8 cellular contexts compared by ENCODE assay signal in genomic region chr15:44726568-44727461, GRCh38. TPM values are rescaled to one million over a fixed set of nuclear protein-coding genes. Genes with fewer than 3 reads are reported as not detected.
DNase-seq lines count a peak whose midpoint lies in the region; ATAC-seq, FAIRE-seq and TF ChIP-seq lines count a peak whose summit lies in the region.

No MANE protein-coding gene starts in this region.

- whole genome bisulfite sequencing in heart left ventricle, 4 donors, result 34 to 55% (median 46%) methylated on average over 5 of the region's 5 CpGs
- 12 to 25% (median 18%) methylated on average over 5 of the region's 5 CpGs for WGBS in small intestine, 3 donors

- H3K9me3 ChIP-seq in A673 (ENCODE audit: low read depth, low read length, poor library complexity, severe bottlenecking) (no peaks in the 10 kb centered on the region), heart left ventricle (no peaks in the 10 kb centered on the region), small intestine (ENCODE audit: control insufficient read depth, low read depth) (no peaks in the 10 kb centered on the region)

- TF ChIP-seq CTCF in A673 (conservative IDR thresholded peaks at IDR 0.05; ENCODE audit: low read depth, low read length), result no peak
- TF ChIP-seq CTCF in RWPE1 (conservative IDR thresholded peaks at IDR 0.05; ENCODE audit: low read depth), result no peak
- TF ChIP-seq CTCF in heart left ventricle (IDR thresholded peaks at IDR 0.05), result no peak

- peaks cover 15% of the 10 kb centered on the region for H3K36me3 Mint-ChIP-seq in activated naive CD4-positive, alpha-beta T cell treated with anti-CD3 and anti-CD28 coated beads, Interleukin-2, amount 10 ng/mL, durations not matched to agents 7 days and 5 days

- peak; percentile 36 for ATAC-seq in GM18517 (IDR thresholded peaks at IDR 0.05; ENCODE audit: unreplicated experiment)
- ATAC-seq in HG03064 (IDR thresholded peaks at IDR 0.05; ENCODE audit: low read depth, unreplicated experiment), result peak; percentile 32
- ATAC-seq in heart left ventricle, result peak; percentile 11 to 39 (median 35)

- H3K9me3 Mint-ChIP-seq in activated naive CD4-positive, alpha-beta T cell treated with anti-CD3 and anti-CD28 coated beads, Interleukin-2, amount 10 ng/mL, durations not matched to agents 7 days and 5 days, result no peaks in the 10 kb centered on the region

- BruUV-seq in A673 (replicated peaks; lab: Mats Ljungman, UMichigan), result no TSS peak

- peak overlapping the region; percentile 17 for H3K4me3 ChIP-seq in A673 (ENCODE audit: low read depth, low read length, poor library complexity, severe bottlenecking)
- peak overlapping the region in 9 of 12 donors; percentile 10 to 43 (median 19) for H3K4me3 ChIP-seq in heart left ventricle
- no peak overlapping the region for H3K4me3 ChIP-seq in small intestine (ENCODE audit: low read depth in 1 of 2, low read length in 2 of 2)

- POLR2A ChIA-PET in A673 (lab: Charles Lee; ENCODE audit: low non-redundant PET), result interaction anchor here (0.6 to 1.1 kb wide), 4 partner anchors 11 to 185 kb away, joined by 3 to 9 read pairs (median 7); partner anchors contain the start of gene B2M
- POLR2A ChIA-PET in RWPE1 (lab: Yijun Ruan, JAX; ENCODE audit: low non-redundant PET), result interaction anchor here (0.6 to 1.6 kb wide), 4 partner anchors 14 to 63 kb away, joined by 3 to 5 read pairs (median 4); partner anchors contain the start of gene SPG11

- H3K27ac ChIP-seq in A673 (ENCODE audit: low read depth, low read length, poor library complexity, severe bottlenecking), result peak overlapping the region; percentile 95
- H3K27ac ChIP-seq in RWPE1, result peak overlapping the region; percentile 76
- peak overlapping the region; percentile 48 to 100 (median 99) for H3K27ac ChIP-seq in heart left ventricle
- H3K27ac ChIP-seq in small intestine (ENCODE audit: low read depth in 1 of 2, low read length in 1 of 2), result peak overlapping the region; percentile 94 to 100

- peak overlapping the region; percentile 99 for H3K27ac Mint-ChIP-seq in activated naive CD4-positive, alpha-beta T cell treated with anti-CD3 and anti-CD28 coated beads, Interleukin-2, amount 10 ng/mL, durations not matched to agents 7 days and 5 days

- intact Hi-C loops in A673 (cut with micrococcal nuclease; ENCODE audit: unreplicated experiment) (loop anchor here (10.0 kb wide), 2 partner anchors 298 to 302 kb away; partner anchors contain the start of genes CTDSPL2 and SORD), heart left ventricle (cut with DNase I) (loop anchor here in 3 of 10 donors (1.0 to 2.0 kb wide), 2 partner anchors 15 to 16 kb away; partner anchors contain the start of genes B2M (in 1 of the 3) and PATL2 (in 1 of the 3))

- H3K27me3 Mint-ChIP-seq in activated naive CD4-positive, alpha-beta T cell treated with anti-CD3 and anti-CD28 coated beads, Interleukin-2, amount 10 ng/mL, durations not matched to agents 7 days and 5 days, result no peaks in the 10 kb centered on the region

- H3K36me3 ChIP-seq in A673 (ENCODE audit: insufficient read depth, low read length, poor library complexity, severe bottlenecking) (peaks cover 7% of the 10 kb centered on the region), heart left ventricle (peaks cover 0 to 8% (median 4%) of the 10 kb centered on the region in 9 donors), small intestine (ENCODE audit: control insufficient read depth in 2 of 2, insufficient read depth in 2 of 2, low read length in 2 of 2) (no peaks in the 10 kb centered on the region)

- peaks cover 42% of the 10 kb centered on the region for H3K4me1 ChIP-seq in A673 (ENCODE audit: insufficient read depth, low read length, poor library complexity, severe bottlenecking)
- H3K4me1 ChIP-seq in heart left ventricle, result peaks cover 3 to 85% (median 41%) of the 10 kb centered on the region in 12 donors
- H3K4me1 ChIP-seq in small intestine (ENCODE audit: control insufficient read depth in 2 of 2, insufficient read depth in 1 of 2, low read depth in 1 of 2, low read length in 1 of 2), result peaks cover 5 to 18% of the 10 kb centered on the region in 2 donors

- H3K4me3 Mint-ChIP-seq in activated naive CD4-positive, alpha-beta T cell treated with anti-CD3 and anti-CD28 coated beads, Interleukin-2, amount 10 ng/mL, durations not matched to agents 7 days and 5 days, result peak overlapping the region; percentile 93

- DNase-seq in A673 (ENCODE audit: low spot score) (peak; percentile 98), RWPE1 (ENCODE audit: low spot score) (peak; percentile 79), heart left ventricle (peak in 3 of 5 donors; percentile 52 to 58 (median 56)), small intestine (peak; percentile 84), NCI-H82 (lab: John Stamatoyannopoulos, UW) (no peak)
- DNase-seq in activated naive CD4-positive, alpha-beta T cell treated with anti-CD3 and anti-CD28 coated beads, Interleukin-2, amount 10 ng/mL, durations not matched to agents 7 days and 5 days, result peak; percentile 84

- peaks cover 78% of the 10 kb centered on the region for H3K4me1 Mint-ChIP-seq in activated naive CD4-positive, alpha-beta T cell treated with anti-CD3 and anti-CD28 coated beads, Interleukin-2, amount 10 ng/mL, durations not matched to agents 7 days and 5 days

- no peak for TF ChIP-seq POLR2A in heart left ventricle (IDR thresholded peaks at IDR 0.05)

- CTCF ChIA-PET in A673 (lab: Charles Lee) (interaction anchor here (0.6 to 1.5 kb wide), 4 partner anchors 11 to 371 kb away, joined by 4 to 8 read pairs (median 6); partner anchors contain the start of genes B2M, PATL2 and SPG11), RWPE1 (lab: Yijun Ruan, JAX) (no interaction called here)
- CTCF ChIA-PET in activated naive CD4-positive, alpha-beta T cell treated with anti-CD3 and anti-CD28 coated beads, Interleukin-2, amount 10 ng/mL, durations not matched to agents 7 days and 5 days (lab: Charles Lee), result interaction anchor here (0.8 to 16.0 kb wide), 5 partner anchors 10 to 143 kb away, joined by 3 to 282 read pairs (median 44); partner anchors contain the start of genes B2M, PATL2, SPG11 and TRIM69

- FAIRE-seq in small intestine (lab: Jason Lieb, UNC), result no peak

- H3K27me3 ChIP-seq in A673 (replicated peaks; ENCODE audit: insufficient read depth, low read depth, low read length, poor library complexity) (no peaks in the 10 kb centered on the region), heart left ventricle (no peaks in the 10 kb centered on the region), small intestine (ENCODE audit: control insufficient read depth in 2 of 2, insufficient read depth in 2 of 2, low read length in 2 of 2) (no peaks in the 10 kb centered on the region)

RNA-seq across cellular contexts. Expression of gene TRIM69, which starts 9.5 kb away (rescaled TPM):
- total RNA-seq in A673 (2021) (61.0 and 64.4 TPM in 2 replicates), heart left ventricle (100 to 1,000 TPM in 1 of 9 donors, 10 to 100 TPM in 8; 32.6 to 122 (median 60.7) TPM)
- polyA plus RNA-seq in heart left ventricle (10 to 100 TPM; 39.1 to 53.9 TPM), small intestine (10 to 100 TPM in 2 of 3 donors, 1 to 10 TPM in 1; 8.1 to 18.5 (median 12.4) TPM)

RNA-seq across cellular contexts. Expression of gene B2M, which starts 15.5 kb away (rescaled TPM):
- total RNA-seq in A673 (2021) (1,596 and 1,873 TPM in 2 replicates), heart left ventricle (1,000 to 10,000 TPM; 1,033 to 5,448 (median 1,200) TPM)
- polyA plus RNA-seq in heart left ventricle (1,000 to 10,000 TPM in 1 of 2 donors, 100 to 1,000 TPM in 1; 808 to 1,959 TPM), small intestine (1,000 to 10,000 TPM; 3,206 to 5,068 (median 5,057) TPM)

RNA-seq across cellular contexts. Expression of gene PATL2, which starts 15.7 kb away (rescaled TPM):
- total RNA-seq in A673 (2021) (1.2 and 1.6 TPM in 2 replicates), heart left ventricle (1 to 10 TPM in 7 of 9 donors, under 1 TPM in 1, not detected in 1; 0.49 to 4.2 (median 2.6) TPM)
- polyA plus RNA-seq in heart left ventricle (1 to 10 TPM in 1 of 2 donors, under 1 TPM in 1; 0.44 to 3.3 TPM), small intestine (1 to 10 TPM; 1.5 to 6.8 (median 4.2) TPM)

Comparison
In these comparisons a context has a peak if more than half of its experiments do, and no peak if none do; other contexts are left out.
1. H3K4me3 ChIP-seq: peak in A673 (single experiment) and heart left ventricle (9 of 12); none in small intestine (0 of 2).
2. Peak in every context shown above with its lines, with median percentiles within 50 percentile points of each other: H3K27ac ChIP-seq and ATAC-seq.